ENCODE assay signal across 26 cellular contexts in the genomic region with DNA sequence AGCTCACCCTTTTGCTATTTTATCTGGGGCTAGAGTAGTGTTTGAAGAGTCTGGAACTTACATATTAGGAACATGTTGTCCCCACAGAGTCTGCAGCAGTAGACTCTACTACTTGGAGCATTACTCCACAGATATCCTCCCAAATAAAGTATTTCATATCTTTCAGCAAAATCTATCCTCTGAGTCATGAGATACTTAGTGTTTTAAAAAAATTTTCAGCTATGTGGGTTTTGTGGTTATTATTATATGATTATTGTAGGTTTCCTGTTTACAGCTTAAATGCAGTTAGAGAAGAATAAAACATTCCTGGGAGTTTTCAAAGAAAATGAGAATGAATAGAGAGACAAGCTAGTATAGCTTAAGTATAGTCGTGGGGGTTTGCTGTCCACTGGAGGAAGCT. TPM values are rescaled to one million over a fixed set of nuclear protein-coding genes. Genes with fewer than 3 reads are reported as not detected.
DNase-seq lines count a peak whose midpoint lies in the region; ATAC-seq lines count a peak whose summit lies in the region.
"Had no signal": no experiment of that assay in that cellular context is flagged by ENCODE, and none has a peak within 500 bp of the region (broad histone marks: within the 10 kb centered on the region; RNA-seq: fewer than 3 reads in every experiment).

No MANE protein-coding gene starts in this region.

- DNase-seq in EL (peak; percentile 1), M059J (ENCODE audit: low read depth) (peak; percentile 16), iris pigment epithelial cell (ENCODE audit: low read depth) (peak; percentile 38), NCI-H2029 (lab: John Stamatoyannopoulos, UW) (no peak)
- DNase-seq in central memory CD8-positive, alpha-beta T cell (ENCODE audit: low spot score in 2 of 2): no peak
- DNase-seq: activated CD8-positive, alpha-beta T cell treated with anti-CD3 and anti-CD28 coated beads, Interleukin-2, amount 10 ng/mL, durations not matched to agents 7 days and 5 days; activated naive CD4-positive, alpha-beta T cell treated with Interleukin-2 at 50 U/mL for 16 hours; activated T-cell treated with anti-CD3 and anti-CD28 coated beads, Interleukin-2, amount 50 U/mL, for 24 hours; effector CD4-positive, alpha-beta T cell; head of caudate nucleus; natural killer cell; NCI-H1105 treated with DMSO at 0.1 percent for 48 hours; NCI-H2081 treated with DMSO at 0.1 percent for 48 hours; NCI-H446; NK-92 treated with Interleukin-12 subunit alpha and Interleukin-12 subunit beta, amount 100 ng/mL, for 24 hours; ovary; stimulated activated CD4-positive, alpha-beta T cell treated with anti-CD3 and anti-CD28 coated beads, Interleukin-12 subunit alpha, Interleukin-12 subunit beta, amount 100 ng/mL, for 4 hours; stimulated activated CD4-positive, alpha-beta T cell treated with anti-CD3 and anti-CD28 coated beads, Interleukin-4, amount 100 ng/mL, for 4 hours had no signal

- H3K36me3 Mint-ChIP-seq in central memory CD8-positive, alpha-beta T cell (ENCODE audit: insufficient read depth): no peaks in the 10 kb centered on the region
- H3K36me3 Mint-ChIP-seq: natural killer cell had no signal

- peak overlapping the region; percentile 55 for H3K27ac Mint-ChIP-seq in central memory CD8-positive, alpha-beta T cell (ENCODE audit: low read depth)
- H3K27ac Mint-ChIP-seq: activated CD8-positive, alpha-beta T cell treated with anti-CD3 and anti-CD28 coated beads, Interleukin-2, amount 10 ng/mL, durations not matched to agents 7 days and 5 days; activated T-cell treated with anti-CD3 and anti-CD28 coated beads, Interleukin-2, amount 50 U/mL, for 24 hours; stimulated activated naive CD8-positive, alpha-beta T cell treated with anti-CD3 and anti-CD28 coated beads, Interleukin-15, Interleukin-2, amounts not matched to agents 100 ng/mL and 50 ng/mL, for 24 hours had no signal

- peaks cover 8% of the 10 kb centered on the region for H3K27me3 Mint-ChIP-seq in central memory CD8-positive, alpha-beta T cell
- H3K27me3 Mint-ChIP-seq: stimulated activated naive CD8-positive, alpha-beta T cell treated with anti-CD3 and anti-CD28 coated beads, Interleukin-15, Interleukin-2, amounts not matched to agents 100 ng/mL and 50 ng/mL, for 24 hours had no signal

- H3K9me3 Mint-ChIP-seq in central memory CD8-positive, alpha-beta T cell: no peaks in the 10 kb centered on the region
- H3K9me3 Mint-ChIP-seq: activated T-cell treated with anti-CD3 and anti-CD28 coated beads, Interleukin-2, amount 50 U/mL, for 24 hours; natural killer cell; stimulated activated naive CD8-positive, alpha-beta T cell treated with anti-CD3 and anti-CD28 coated beads, Interleukin-15, Interleukin-2, amounts not matched to agents 100 ng/mL and 50 ng/mL, for 24 hours had no signal

- peak overlapping the region; percentile 72 for H3K4me3 Mint-ChIP-seq in central memory CD8-positive, alpha-beta T cell
- H3K4me3 Mint-ChIP-seq: activated CD8-positive, alpha-beta T cell treated with anti-CD3 and anti-CD28 coated beads, Interleukin-2, amount 10 ng/mL, durations not matched to agents 7 days and 5 days; activated T-cell treated with anti-CD3 and anti-CD28 coated beads, Interleukin-2, amount 50 U/mL, for 24 hours; natural killer cell; stimulated activated naive CD8-positive, alpha-beta T cell treated with anti-CD3 and anti-CD28 coated beads, Interleukin-15, Interleukin-2, amounts not matched to agents 100 ng/mL and 50 ng/mL, for 24 hours had no signal

- ATAC-seq in central memory CD8-positive, alpha-beta T cell (replicated peaks; ENCODE audit: extremely low read depth, poor library complexity, severe bottlenecking): no peak
- ATAC-seq in HG03457 (IDR thresholded peaks at IDR 0.05; ENCODE audit: unreplicated experiment) (no peak), HG03521 (IDR thresholded peaks at IDR 0.05; ENCODE audit: unreplicated experiment) (no peak)
- ATAC-seq: activated CD8-positive, alpha-beta T cell treated with anti-CD3 and anti-CD28 coated beads, Interleukin-2, amount 10 ng/mL, durations not matched to agents 7 days and 5 days; natural killer cell had no signal

- peaks cover 27% of the 10 kb centered on the region for H3K4me1 Mint-ChIP-seq in central memory CD8-positive, alpha-beta T cell

RNA-seq across cellular contexts. Expression of gene PAGE2, which starts 30.9 kb away (rescaled TPM):
- not detected in 2 replicates for total RNA-seq in M059J (2014; rRNA removed; shearing (Covaris generic))
- total RNA-seq: activated CD8-positive, alpha-beta T cell treated with anti-CD3 and anti-CD28 coated beads, Interleukin-2, amount 10 ng/mL, durations not matched to agents 7 days and 5 days; cerebellum; natural killer cell; ovary; SK-MEL-5; T-helper 2 cell treated with Interferon-gamma antibody and Interleukin-4, amounts not matched to agents 100 ng/mL and 5 ng/mL, for 36 hours; tibial nerve had no signal

RNA-seq across cellular contexts. Expression of gene PAGE2B, which starts 44.9 kb away (rescaled TPM):
- total RNA-seq in M059J (2014; rRNA removed; shearing (Covaris generic)): not detected in 2 replicates
- total RNA-seq: cerebellum, RPMI7951, SK-MEL-5, tibial nerve had no signal

Comparison
In these comparisons a context has a peak if more than half of its experiments do, and no peak if none do; other contexts are left out.
1. DNase-seq: peak in EL (single experiment), M059J (single experiment) and iris pigment epithelial cell (single experiment); none in central memory CD8-positive, alpha-beta T cell (0 of 2) and NCI-H2029 (single experiment).